Comparison of ENCODE assay signal across 1 cellular context in the genomic region with DNA sequence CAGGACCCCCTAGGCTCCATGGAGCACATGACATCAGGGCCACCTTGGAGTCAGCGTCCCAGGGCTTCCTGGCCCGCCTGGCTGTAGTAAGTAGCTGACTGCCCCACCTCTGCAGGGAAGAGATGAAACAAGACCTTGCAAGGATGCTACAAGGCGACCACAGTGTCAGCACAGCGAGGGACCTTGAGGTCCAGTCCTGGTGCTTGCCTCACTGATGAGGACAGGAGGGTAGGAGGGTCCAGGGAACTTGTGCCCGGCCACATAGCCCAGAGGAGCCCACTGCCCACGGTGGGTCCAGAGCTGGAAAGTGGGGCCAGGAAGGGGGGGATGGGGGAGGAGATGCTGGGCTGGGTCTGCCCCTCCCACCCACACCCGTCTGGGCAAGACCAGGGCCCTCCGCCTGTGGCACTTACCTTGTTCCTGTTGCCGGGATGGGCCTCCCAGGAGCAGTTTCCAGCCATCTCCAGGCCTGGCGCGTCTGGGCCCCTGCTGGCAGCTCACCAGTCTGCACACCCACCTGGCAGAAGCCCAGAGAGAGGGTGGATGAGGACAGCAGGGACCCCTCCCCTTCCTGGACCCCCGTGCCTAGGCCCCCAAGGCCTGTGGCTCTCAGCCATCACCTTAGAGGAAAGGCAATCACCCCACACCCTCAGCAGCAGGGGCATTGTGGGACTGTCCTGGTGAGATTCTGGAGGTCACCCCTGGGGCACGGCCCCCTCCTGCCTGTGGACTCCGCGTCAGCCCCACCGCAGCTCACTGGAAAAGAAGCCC.
TF ChIP-seq lines count a peak whose summit lies in the region.

No MANE protein-coding gene starts in this region.

TF ChIP-seq in H1, 55 proteins besides CTCF, POLR2A, EP300 and RAD21:
- TF ChIP-seq RNF2 (IDR thresholded peaks at IDR 0.05; ENCODE audit: borderline replicate concordance, low read depth, low read length, missing control alignments, poor library complexity, severe bottlenecking) (no peak), KDM1A (IDR thresholded peaks at IDR 0.05; ENCODE audit: borderline replicate concordance, low read length) (no peak), CBX5 (IDR thresholded peaks at IDR 0.05; ENCODE audit: low read depth, low read length) (no peak), BACH1 (IDR thresholded peaks at IDR 0.05; ENCODE audit: low read length) (no peak), TAF1 (IDR thresholded peaks at IDR 0.05; ENCODE audit: low read depth, low read length) (no peak), TCF12 (IDR thresholded peaks at IDR 0.05; ENCODE audit: low read depth, low read length) (no peak), POLR2AphosphoS5 (IDR thresholded peaks at IDR 0.05; ENCODE audit: low read depth, low read length) (no peak), KDM4A (IDR thresholded peaks at IDR 0.05; ENCODE audit: low read depth, low read length, severe bottlenecking) (no peak), JUND (IDR thresholded peaks at IDR 0.05; ENCODE audit: low read length) (no peak), SP2 (IDR thresholded peaks at IDR 0.05; ENCODE audit: low read length) (no peak), ASH2L (IDR thresholded peaks at IDR 0.05; ENCODE audit: low read length) (no peak), RBBP5 (IDR thresholded peaks at IDR 0.05; ENCODE audit: borderline replicate concordance, low read depth, low read length) (no peak), SP4 (IDR thresholded peaks at IDR 0.05; ENCODE audit: low read length) (no peak)
- TF ChIP-seq, protein P1, sequence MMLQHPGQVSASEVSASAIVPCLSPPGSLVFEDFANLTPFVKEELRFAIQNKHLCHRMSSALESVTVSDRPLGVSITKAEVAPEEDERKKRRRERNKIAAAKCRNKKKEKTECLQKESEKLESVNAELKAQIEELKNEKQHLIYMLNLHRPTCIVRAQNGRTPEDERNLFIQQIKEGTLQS (IDR thresholded peaks at IDR 0.05; ENCODE audit: insufficient read depth, low read depth, low read length): no peak
